ENCODE assay signal across 32 cellular contexts in the genomic region with DNA sequence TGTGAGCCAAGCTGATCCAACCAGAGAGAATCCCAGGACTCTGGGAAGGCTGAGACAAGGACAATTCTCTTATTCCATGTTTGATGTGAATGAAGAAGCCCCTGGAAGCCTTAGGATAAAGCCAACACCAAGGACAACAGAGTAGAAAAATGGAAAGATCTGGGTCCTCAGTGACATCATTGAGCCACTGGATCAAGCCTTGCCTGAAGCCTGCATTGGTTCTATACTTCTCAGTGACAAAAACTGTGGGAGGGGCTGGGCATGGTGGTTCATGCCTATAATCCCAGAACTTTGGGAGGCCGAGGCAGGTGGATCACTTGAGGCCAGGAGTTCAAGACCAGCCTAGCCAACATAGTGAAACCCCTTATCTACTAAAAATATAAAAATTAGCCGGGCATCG. TPM values are rescaled to one million over a fixed set of nuclear protein-coding genes. Genes with fewer than 3 reads are reported as not detected.
"Had no signal": no experiment of that assay in that cellular context is flagged by ENCODE, and none has a peak within 500 bp of the region (broad histone marks: within the 10 kb centered on the region; RNA-seq: fewer than 3 reads in every experiment).

No MANE protein-coding gene starts in this region.

- H3K27ac ChIP-seq: ascending aorta, breast epithelium, cardiac muscle cell, coronary artery, dorsolateral prefrontal cortex, esophagus muscularis mucosa, gastroesophageal sphincter, VCaP had no signal

- H3K27me3 ChIP-seq: ascending aorta, breast epithelium, cardiac muscle cell, esophagus muscularis mucosa, gastroesophageal sphincter had no signal

- H3K9me3 Mint-ChIP-seq: activated CD4-positive, alpha-beta memory T cell treated with anti-CD3 and anti-CD28 coated beads, Interleukin-2, amount 10 ng/mL, durations not matched to agents 7 days and 5 days; activated CD4-positive, alpha-beta T cell treated with anti-CD3 and anti-CD28 coated beads, Interleukin-2, amount 10 ng/mL, durations not matched to agents 7 days and 5 days; activated naive CD4-positive, alpha-beta T cell treated with anti-CD3 and anti-CD28 coated beads, Interleukin-2, amount 10 ng/mL, durations not matched to agents 7 days and 5 days; activated naive CD4-positive, alpha-beta T cell treated with anti-CD3 and anti-CD28 coated beads, Interleukin-2, amount 50 U/mL, for 72 hours; activated naive CD8-positive, alpha-beta T cell treated with anti-CD3 and anti-CD28 coated beads, Interleukin-2, amount 10 ng/mL, durations not matched to agents 7 days and 5 days; activated T-cell treated with anti-CD3 and anti-CD28 coated beads, Interleukin-2, amount 50 U/mL, for 24 hours; activated T-cell treated with anti-CD3 and anti-CD28 coated beads, Interleukin-2, amount 50 U/mL, for 72 hours; brain; dendritic cell treated with granulocyte-macrophage colony-stimulating factor and Interleukin-4, amounts not matched to agents 40 ng/mL and 50 ng/mL, for 4 days; T-cell; WTC11 had no signal

- H3K36me3 ChIP-seq: ascending aorta, breast epithelium, cardiac muscle cell, gastroesophageal sphincter had no signal

- H3K4me1 ChIP-seq: breast epithelium, esophagus muscularis mucosa, gastroesophageal sphincter had no signal

- H3K4me3 Mint-ChIP-seq: activated CD4-positive, alpha-beta memory T cell treated with anti-CD3 and anti-CD28 coated beads, Interleukin-2, amount 10 ng/mL, durations not matched to agents 7 days and 5 days; activated CD4-positive, alpha-beta T cell treated with anti-CD3 and anti-CD28 coated beads, Interleukin-2, amount 10 ng/mL, durations not matched to agents 7 days and 5 days; activated naive CD4-positive, alpha-beta T cell treated with anti-CD3 and anti-CD28 coated beads, Interleukin-2, amount 10 ng/mL, durations not matched to agents 7 days and 5 days; activated naive CD8-positive, alpha-beta T cell treated with anti-CD3 and anti-CD28 coated beads, Interleukin-2, amount 10 ng/mL, durations not matched to agents 7 days and 5 days; activated T-cell treated with anti-CD3 and anti-CD28 coated beads, Interleukin-2, amount 50 U/mL, for 24 hours; activated T-cell treated with anti-CD3 and anti-CD28 coated beads, Interleukin-2, amount 50 U/mL, for 72 hours; brain; dendritic cell treated with granulocyte-macrophage colony-stimulating factor and Interleukin-4, amounts not matched to agents 40 ng/mL and 50 ng/mL, for 4 days; T-cell; WTC11 had no signal

- ATAC-seq: activated naive CD4-positive, alpha-beta T cell treated with anti-CD3 and anti-CD28 coated beads, Interleukin-2, amount 50 U/mL, for 72 hours; activated T-cell treated with anti-CD3 and anti-CD28 coated beads, Interleukin-2, amount 50 U/mL, for 72 hours; gastroesophageal sphincter; T-cell; WTC11 had no signal

- H3K36me3 Mint-ChIP-seq: activated naive CD4-positive, alpha-beta T cell treated with anti-CD3 and anti-CD28 coated beads, Interleukin-2, amount 10 ng/mL, durations not matched to agents 7 days and 5 days; activated naive CD4-positive, alpha-beta T cell treated with anti-CD3 and anti-CD28 coated beads, Interleukin-2, amount 50 U/mL, for 72 hours; activated naive CD8-positive, alpha-beta T cell treated with anti-CD3 and anti-CD28 coated beads, Interleukin-2, amount 10 ng/mL, durations not matched to agents 7 days and 5 days; brain had no signal

- H3K9me3 ChIP-seq: ascending aorta, breast epithelium, esophagus muscularis mucosa, gastroesophageal sphincter had no signal

- H3K4me1 Mint-ChIP-seq: brain, WTC11 had no signal

- H3K27me3 Mint-ChIP-seq: activated CD4-positive, alpha-beta memory T cell treated with anti-CD3 and anti-CD28 coated beads, Interleukin-2, amount 10 ng/mL, durations not matched to agents 7 days and 5 days; activated naive CD8-positive, alpha-beta T cell treated with anti-CD3 and anti-CD28 coated beads, Interleukin-2, amount 10 ng/mL, durations not matched to agents 7 days and 5 days; activated T-cell treated with anti-CD3 and anti-CD28 coated beads, Interleukin-2, amount 50 U/mL, for 24 hours; T-cell had no signal

- DNase-seq: activated CD4-positive, alpha-beta memory T cell treated with anti-CD3 and anti-CD28 coated beads, Interleukin-2, amount 10 ng/mL, durations not matched to agents 7 days and 5 days; activated CD4-positive, alpha-beta T cell treated with anti-CD3 and anti-CD28 coated beads for 1 hour; activated CD4-positive, alpha-beta T cell treated with anti-CD3 and anti-CD28 coated beads for 4 hours; activated CD4-positive, alpha-beta T cell treated with anti-CD3 and anti-CD28 coated beads, Interleukin-2, amount 10 ng/mL, durations not matched to agents 7 days and 5 days; activated CD4-positive, alpha-beta T cell treated with anti-CD3 and anti-CD28 coated beads, Interleukin-2, amount 50 U/mL, for 4 hours; activated CD8-positive, alpha-beta memory T cell treated with anti-CD3 and anti-CD28 coated beads, Interleukin-2, amount 50 U/mL, for 48 hours; activated gamma-delta T cell; activated naive CD4-positive, alpha-beta T cell; activated naive CD4-positive, alpha-beta T cell treated with anti-CD3 and anti-CD28 coated beads, Interleukin-2, amount 10 ng/mL, durations not matched to agents 7 days and 5 days; activated naive CD8-positive, alpha-beta T cell treated with anti-CD3 and anti-CD28 coated beads, Interleukin-2, amount 10 ng/mL, durations not matched to agents 7 days and 5 days; activated T-cell treated with anti-CD3 and anti-CD28 coated beads for 4 hours; activated T-cell treated with anti-CD3 and anti-CD28 coated beads, Interleukin-2, amount 50 U/mL, for 24 hours; activated T-cell treated with anti-CD3 and anti-CD28 coated beads, Interleukin-2, amount 50 U/mL, for 72 hours; central memory CD4-positive, alpha-beta T cell; dorsolateral prefrontal cortex; effector memory CD4-positive, alpha-beta T cell; erythroblast; foreskin melanocyte; SW 1271; T-cell; T-helper 2 cell had no signal

- H3K27ac Mint-ChIP-seq: activated CD4-positive, alpha-beta memory T cell treated with anti-CD3 and anti-CD28 coated beads, Interleukin-2, amount 10 ng/mL, durations not matched to agents 7 days and 5 days; activated naive CD4-positive, alpha-beta T cell treated with anti-CD3 and anti-CD28 coated beads, Interleukin-2, amount 10 ng/mL, durations not matched to agents 7 days and 5 days; activated T-cell treated with anti-CD3 and anti-CD28 coated beads, Interleukin-2, amount 50 U/mL, for 72 hours; dendritic cell treated with granulocyte-macrophage colony-stimulating factor and Interleukin-4, amounts not matched to agents 40 ng/mL and 50 ng/mL, for 4 days; WTC11 had no signal

- H3K4me3 ChIP-seq: ascending aorta, breast epithelium, cardiac muscle cell, coronary artery, dorsolateral prefrontal cortex, esophagus muscularis mucosa, gastroesophageal sphincter had no signal

RNA-seq across cellular contexts. Expression of a gene that starts 40.1 kb away (rescaled TPM):
- total RNA-seq: ascending aorta had no signal

RNA-seq across cellular contexts. Expression of a gene that starts 41.0 kb away (rescaled TPM):
- total RNA-seq: activated CD4-positive, alpha-beta memory T cell treated with anti-CD3 and anti-CD28 coated beads, Interleukin-2, amount 10 ng/mL, durations not matched to agents 7 days and 5 days; activated CD4-positive, alpha-beta T cell treated with anti-CD3 and anti-CD28 coated beads, Interleukin-2, amount 10 ng/mL, durations not matched to agents 7 days and 5 days; activated naive CD8-positive, alpha-beta T cell treated with anti-CD3 and anti-CD28 coated beads, Interleukin-2, amount 10 ng/mL, durations not matched to agents 7 days and 5 days had no signal
